ENCODE assay signal across 8 cellular contexts in genomic region chrX:140141444-140142029, GRCh38.
DNase-seq lines count a peak whose midpoint lies in the region; ATAC-seq, FAIRE-seq and TF ChIP-seq lines count a peak whose summit lies in the region.

No MANE protein-coding gene starts in this region.

- BruUV-seq in endothelial cell of umbilical vein (replicated peaks; lab: Mats Ljungman, UMichigan): no TSS peak

- H3K27me3 ChIP-seq in RWPE2 (ENCODE audit: insufficient read depth, poor library complexity, severe bottlenecking): no peaks in the 10 kb centered on the region
- H3K27me3 ChIP-seq in endothelial cell of umbilical vein (ENCODE audit: control insufficient read depth in 2 of 2, insufficient read depth in 2 of 2, low read length in 2 of 2): no peaks in the 10 kb centered on the region

- CTCF ChIA-PET in endothelial cell of umbilical vein (lab: Charles Lee): interaction anchor here (1.0 kb wide), 1 partner anchor 85 kb away, joined by 5 read pairs; no protein-coding TSS in a partner anchor

- no peak for FAIRE-seq in endothelial cell of umbilical vein (lab: Jason Lieb, UNC)

- H3K4me2 ChIP-seq in endothelial cell of umbilical vein (ENCODE audit: insufficient read depth, low read length): no peak overlapping the region

- intact Hi-C loops in CD14-positive monocyte (cut with micrococcal nuclease): loop anchor here (2.0 to 5.0 kb wide), 2 partner anchors 84 to 85 kb away; no protein-coding TSS in a partner anchor
- intact Hi-C loops in endothelial cell of umbilical vein (cut with micrococcal nuclease): loop anchor here (1.0 kb wide), 1 partner anchor 84 kb away; no protein-coding TSS in a partner anchor

- H3K27ac ChIP-seq in RWPE2 (ENCODE audit: poor library complexity, severe bottlenecking): no peak overlapping the region
- H3K27ac ChIP-seq in endothelial cell of umbilical vein (ENCODE audit: insufficient read depth, low read depth, low read length): no peak overlapping the region

- H3K27ac Mint-ChIP-seq in CD14-positive monocyte: no peak overlapping the region
- H3K27ac Mint-ChIP-seq in neural crest cell (ENCODE audit: unreplicated experiment): no peak overlapping the region

- no peak overlapping the region for H3K9ac ChIP-seq in endothelial cell of umbilical vein (replicated peaks; ENCODE audit: extremely low read depth, insufficient read depth, low read length)

- H3K27me3 Mint-ChIP-seq in CD14-positive monocyte (ENCODE audit: low read depth in 3 of 3) (peaks cover 0 to 2% (median 0%) of the 10 kb centered on the region in 3 donors), neural crest cell (ENCODE audit: low read depth) (no peaks in the 10 kb centered on the region)

- TF ChIP-seq CTCF in CD14-positive monocyte (IDR thresholded peaks at IDR 0.05): peak; percentile 67
- peak; percentile 61 for TF ChIP-seq CTCF in GM13977 (IDR thresholded peaks at IDR 0.05; ENCODE audit: extremely low read depth, insufficient read depth, missing control alignments)
- peak; percentile 43 for TF ChIP-seq CTCF in RWPE2 (IDR thresholded peaks at IDR 0.05; ENCODE audit: poor library complexity, severe bottlenecking)
- peak in 1 of 2 donors; percentile 35 for TF ChIP-seq CTCF in endothelial cell of umbilical vein (IDR thresholded peaks at IDR 0.05; ENCODE audit: extremely low read depth in 1 of 2, insufficient read depth in 1 of 2, low read depth in 1 of 2, low read length in 2 of 2)
- TF ChIP-seq CTCF in neural crest cell (conservative IDR thresholded peaks at IDR 0.05): peak; percentile 80

- H3K4me1 ChIP-seq in RWPE2 (ENCODE audit: insufficient read depth, poor library complexity, severe bottlenecking) (no peaks in the 10 kb centered on the region), endothelial cell of umbilical vein (ENCODE audit: control insufficient read depth, extremely low read depth, insufficient read depth, low read length) (no peaks in the 10 kb centered on the region)

- ATAC-seq in HG03342 (IDR thresholded peaks at IDR 0.05; ENCODE audit: unreplicated experiment) (peak; percentile 69), RWPE2 (ENCODE audit: low read depth) (no peak)

- no peaks in the 10 kb centered on the region for H3K36me3 Mint-ChIP-seq in CD14-positive monocyte
- peaks cover under 1% of the 10 kb centered on the region for H3K36me3 Mint-ChIP-seq in neural crest cell (ENCODE audit: low read depth)

- no peaks in the 10 kb centered on the region for H3K9me1 ChIP-seq in endothelial cell of umbilical vein (replicated peaks; ENCODE audit: control insufficient read depth, extremely low read depth, insufficient read depth, low read length)

- H3K36me3 ChIP-seq in RWPE2 (ENCODE audit: low read depth) (no peaks in the 10 kb centered on the region), endothelial cell of umbilical vein (ENCODE audit: control insufficient read depth in 2 of 2, extremely low read depth in 1 of 2, insufficient read depth in 2 of 2, low read length in 2 of 2) (no peaks in the 10 kb centered on the region)

- no peaks in the 10 kb centered on the region for H3K4me1 Mint-ChIP-seq in CD14-positive monocyte
- H3K4me1 Mint-ChIP-seq in neural crest cell: no peaks in the 10 kb centered on the region

- H3K9me3 Mint-ChIP-seq in CD14-positive monocyte (no peaks in the 10 kb centered on the region), neural crest cell (peaks cover 2% of the 10 kb centered on the region)

- POLR2A ChIA-PET in endothelial cell of umbilical vein (lab: Charles Lee): no interaction called here

- no peak overlapping the region for H2AFZ ChIP-seq in endothelial cell of umbilical vein (ENCODE audit: low read depth, low read length)

- H3K4me3 ChIP-seq in RWPE2 (ENCODE audit: severe bottlenecking) (no peak overlapping the region), endothelial cell of umbilical vein (replicated peaks in 1 of 3; ENCODE audit: insufficient read depth in 1 of 3, low read depth in 1 of 3, low read length in 3 of 3) (no peak overlapping the region)

- no peaks in the 10 kb centered on the region for H4K20me1 ChIP-seq in endothelial cell of umbilical vein (replicated peaks; ENCODE audit: control insufficient read depth, extremely low read depth, insufficient read depth, low read length)

- H3K79me2 ChIP-seq in endothelial cell of umbilical vein (ENCODE audit: control insufficient read depth, insufficient read depth, low read length): no peaks in the 10 kb centered on the region

- no peak overlapping the region for H3K4me3 Mint-ChIP-seq in CD14-positive monocyte
- H3K4me3 Mint-ChIP-seq in neural crest cell: no peak overlapping the region

- no peak for DNase-seq in CD14-positive monocyte (ENCODE audit: low spot score)
- DNase-seq in GM13977 (ENCODE audit: low spot score): peak; percentile 58
- no peak for DNase-seq in RWPE2 (ENCODE audit: low spot score)
- peak; percentile 1 for DNase-seq in endothelial cell of umbilical vein (ENCODE audit: low read depth, low spot score)
- peak; percentile 72 for DNase-seq in neural crest cell (ENCODE audit: low read depth, low spot score)
- no peak for DNase-seq in activated effector memory CD4-positive, alpha-beta T cell treated with Interleukin-2 at 50 U/mL for 16 hours
- no peak for DNase-seq in OCI-M2 (lab: John Stamatoyannopoulos, UW; ENCODE audit: unreplicated experiment)

- dilution Hi-C loops in endothelial cell of umbilical vein (cut with MboI; ENCODE audit: extremely low pct_ligation_motif_present, low sequenced_read_pairs): no loop called here

- in situ Hi-C loops in GM13977 (cut with MboI; ENCODE audit: low pct_unique_long_range_greater_than_20kb, low sequenced_read_pairs, unreplicated experiment): no loop called here

- H3K9me3 ChIP-seq in RWPE2 (ENCODE audit: severe bottlenecking): no peaks in the 10 kb centered on the region
- H3K9me3 ChIP-seq in endothelial cell of umbilical vein (replicated peaks; ENCODE audit: control insufficient read depth, insufficient read depth, low read length): no peaks in the 10 kb centered on the region

- no peak for TF ChIP-seq POLR2A in endothelial cell of umbilical vein (IDR thresholded peaks at IDR 0.05; ENCODE audit: low read depth, low read length)

TF ChIP-seq in endothelial cell of umbilical vein, 7 proteins besides CTCF, POLR2A, EP300 and RAD21:
- no peak for TF ChIP-seq POLR2AphosphoS5 (IDR thresholded peaks at IDR 0.05; ENCODE audit: insufficient read depth, low read depth, low read length)
- no peak for TF ChIP-seq MYC (IDR thresholded peaks at IDR 0.05; ENCODE audit: low read depth, low read length)
- no peak for TF ChIP-seq FOS (IDR thresholded peaks at IDR 0.05; ENCODE audit: borderline replicate concordance, insufficient read depth, low read length)
- no peak for TF ChIP-seq JUN (IDR thresholded peaks at IDR 0.05; ENCODE audit: borderline replicate concordance, insufficient read depth, insufficient read length, low read depth)
- TF ChIP-seq GATA2 (IDR thresholded peaks at IDR 0.05; ENCODE audit: insufficient read depth, insufficient read length, low read depth, low read length): no peak
- no peak for TF ChIP-seq MAX (IDR thresholded peaks at IDR 0.05; ENCODE audit: insufficient read depth, insufficient read length)
- TF ChIP-seq EZH2 (IDR thresholded peaks at IDR 0.05; ENCODE audit: borderline replicate concordance, low read depth, low read length, severe bottlenecking): no peak

Comparison
In these comparisons a context has a peak if more than half of its experiments do, and no peak if none do; other contexts are left out.
1. DNase-seq: peak in GM13977 (single experiment), endothelial cell of umbilical vein (single experiment) and neural crest cell (single experiment); none in CD14-positive monocyte (single experiment), RWPE2 (single experiment), activated effector memory CD4-positive, alpha-beta T cell treated with Interleukin-2 at 50 U/mL for 16 hours (single experiment) and OCI-M2 (single experiment).